ENCODE assay signal across 25 cellular contexts in the genomic region with DNA sequence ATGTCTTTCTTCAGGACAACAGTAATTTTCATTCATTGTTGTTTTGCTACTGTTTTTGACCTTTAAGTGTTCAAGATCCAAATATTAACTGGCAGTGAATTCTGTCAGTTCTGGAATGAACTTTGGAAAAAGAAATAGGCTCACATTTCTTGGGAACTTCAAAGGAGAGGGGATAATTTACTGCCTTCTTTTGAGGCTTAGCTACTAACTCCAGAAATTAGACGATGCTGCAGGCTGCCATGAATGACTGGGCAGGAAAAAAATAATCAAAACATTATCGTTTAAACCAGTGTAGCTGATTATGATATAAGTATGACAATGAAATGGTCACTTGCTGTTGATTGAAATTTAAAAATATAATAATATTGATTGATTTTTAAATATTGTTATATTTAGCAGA.
"Had no signal": no experiment of that assay in that cellular context is flagged by ENCODE, and none has a peak within 500 bp of the region (broad histone marks: within the 10 kb centered on the region; RNA-seq: fewer than 3 reads in every experiment).

No MANE protein-coding gene starts in this region.

- H3K27me3 Mint-ChIP-seq: activated naive CD4-positive, alpha-beta T cell treated with anti-CD3 and anti-CD28 coated beads, Interleukin-2, amount 50 U/mL, for 24 hours; activated naive CD8-positive, alpha-beta T cell treated with anti-CD3 and anti-CD28 coated beads, Interleukin-2, amount 50 U/mL, for 24 hours; brain; T-helper 17 cell had no signal

- H3K9me3 Mint-ChIP-seq: brain, WTC11 had no signal

- H3K4me3 ChIP-seq: cardiac muscle cell, K562 had no signal

- DNase-seq: activated CD4-positive, alpha-beta T cell treated with anti-CD3 and anti-CD28 coated beads for 48 hours; activated CD4-positive, alpha-beta T cell treated with anti-CD3 and anti-CD28 coated beads, Interleukin-2, amount 50 U/mL, for 4 hours; activated CD4-positive, CD25-positive, alpha-beta regulatory T cell treated with anti-CD3 and anti-CD28 coated beads, Interleukin-2, amount 50 U/mL, for 72 hours; activated CD8-positive, alpha-beta memory T cell treated with anti-CD3 and anti-CD28 coated beads, Interleukin-2, amount 50 U/mL, for 48 hours; activated CD8-positive, alpha-beta T cell treated with anti-CD3 and anti-CD28 coated beads, Interleukin-2, amount 10 ng/mL, durations not matched to agents 7 days and 5 days; activated effector memory CD4-positive, alpha-beta T cell treated with Interleukin-2 at 50 U/mL for 16 hours; activated naive CD4-positive, alpha-beta T cell; activated naive CD8-positive, alpha-beta T cell treated with anti-CD3 and anti-CD28 coated beads, Interleukin-2, amount 50 U/mL, for 24 hours; activated T-cell treated with anti-CD3 and anti-CD28 coated beads, Interleukin-2, amount 50 U/mL, for 1 hour; amygdala; Kasumi-1; NCI-H1048; NCI-H1417; NCI-H1930; NCI-H2171; NCI-H345; NCI-H510A; NCI-H526 treated with DMSO at 0.1 percent for 48 hours; T-helper 17 cell; T-helper 9 cell had no signal

- H3K4me3 Mint-ChIP-seq: activated CD8-positive, alpha-beta T cell treated with anti-CD3 and anti-CD28 coated beads, Interleukin-2, amount 10 ng/mL, durations not matched to agents 7 days and 5 days; activated naive CD4-positive, alpha-beta T cell treated with anti-CD3 and anti-CD28 coated beads, Interleukin-2, amount 50 U/mL, for 24 hours; activated naive CD8-positive, alpha-beta T cell treated with anti-CD3 and anti-CD28 coated beads, Interleukin-2, amount 50 U/mL, for 24 hours; brain; T-helper 17 cell; WTC11 had no signal

- H3K36me3 Mint-ChIP-seq: activated naive CD4-positive, alpha-beta T cell treated with anti-CD3 and anti-CD28 coated beads, Interleukin-2, amount 50 U/mL, for 24 hours; brain; WTC11 had no signal

- H3K36me3 ChIP-seq: cardiac muscle cell had no signal

- H3K27ac ChIP-seq: cardiac muscle cell had no signal

- H3K27ac Mint-ChIP-seq: activated CD8-positive, alpha-beta T cell treated with anti-CD3 and anti-CD28 coated beads, Interleukin-2, amount 10 ng/mL, durations not matched to agents 7 days and 5 days; activated naive CD4-positive, alpha-beta T cell treated with anti-CD3 and anti-CD28 coated beads, Interleukin-2, amount 50 U/mL, for 24 hours; activated naive CD8-positive, alpha-beta T cell treated with anti-CD3 and anti-CD28 coated beads, Interleukin-2, amount 50 U/mL, for 24 hours; T-helper 17 cell; WTC11 had no signal

- H3K27me3 ChIP-seq: cardiac muscle cell had no signal

- H3K4me1 Mint-ChIP-seq: activated naive CD4-positive, alpha-beta T cell treated with anti-CD3 and anti-CD28 coated beads, Interleukin-2, amount 50 U/mL, for 24 hours; activated naive CD8-positive, alpha-beta T cell treated with anti-CD3 and anti-CD28 coated beads, Interleukin-2, amount 50 U/mL, for 24 hours; T-helper 17 cell; WTC11 had no signal
